ENCODE assay signal across 8 cellular contexts in the genomic region with DNA sequence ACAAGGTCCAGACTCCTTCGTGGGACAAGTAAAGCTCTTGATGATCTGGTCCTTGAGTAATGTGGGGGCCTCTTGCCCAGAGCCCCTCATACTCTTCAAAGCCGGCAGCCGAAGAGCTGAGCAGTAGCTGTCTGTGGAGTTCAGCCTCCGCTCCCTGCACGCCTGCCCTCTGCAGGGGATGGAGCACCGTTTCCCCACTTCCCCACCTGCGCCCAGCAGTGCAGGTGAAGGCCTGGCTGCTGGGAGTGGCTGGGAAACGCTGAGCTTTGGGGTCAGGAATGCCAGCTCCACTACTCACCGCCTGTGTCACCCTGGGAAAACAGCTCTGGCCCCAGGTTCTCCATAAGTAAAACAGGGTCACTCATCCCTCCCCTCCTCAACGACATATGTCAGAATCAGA. TPM values are rescaled to one million over a fixed set of nuclear protein-coding genes. Genes with fewer than 3 reads are reported as not detected.
DNase-seq lines count a peak whose midpoint lies in the region; ATAC-seq and TF ChIP-seq lines count a peak whose summit lies in the region.
"Not testable (repeated sequence)": the region's sequence is repeated elsewhere in the genome, so short reads cannot be mapped to it uniquely, and the experiment has no call there.

No MANE protein-coding gene starts in this region.

- not testable (repeated sequence) for H3K79me2 ChIP-seq in Loucy (ENCODE audit: insufficient read depth, low read length); smooth muscle cell (ENCODE audit: low read depth)

- not testable (repeated sequence) for H3K9me3 Mint-ChIP-seq in activated CD8-positive, alpha-beta memory T cell treated with anti-CD3 and anti-CD28 coated beads, Interleukin-2, amount 10 ng/mL, durations not matched to agents 7 days and 5 days (ENCODE audit: low read depth); naive B cell

- DNase-seq in AG10803 (ENCODE audit: low read depth); activated CD8-positive, alpha-beta memory T cell treated with anti-CD3 and anti-CD28 coated beads, Interleukin-2, amount 10 ng/mL, durations not matched to agents 7 days and 5 days; colonic mucosa; smooth muscle cell (lab: John Stamatoyannopoulos, UW; ENCODE audit: unreplicated experiment): not testable (repeated sequence)
- DNase-seq in right cardiac atrium (peak in 2 of 3 donors; percentile 50 to 57), naive B cell (peak; percentile 4)

- CTCF ChIA-PET in activated CD8-positive, alpha-beta memory T cell treated with anti-CD3 and anti-CD28 coated beads, Interleukin-2, amount 10 ng/mL, durations not matched to agents 7 days and 5 days (lab: Charles Lee): interaction anchor here (0.5 to 2.7 kb wide), 3 partner anchors 9 to 97 kb away, joined by 3 to 17 read pairs (median 3); no protein-coding TSS in a partner anchor

- H4K20me1 ChIP-seq in Loucy (ENCODE audit: insufficient read depth, low read length, poor library complexity, severe bottlenecking); smooth muscle cell (ENCODE audit: low read depth): not testable (repeated sequence)

- not testable (repeated sequence) for H3K4me1 ChIP-seq in Loucy (ENCODE audit: insufficient read depth, low read length, poor library complexity, severe bottlenecking); colonic mucosa; right cardiac atrium (ENCODE audit: control insufficient read depth, insufficient read depth, low read length); smooth muscle cell (ENCODE audit: low read depth)

- not testable (repeated sequence) for H3K36me3 ChIP-seq in Loucy (ENCODE audit: insufficient read depth, low read length); colonic mucosa; smooth muscle cell (ENCODE audit: low read depth)

- H3K9me2 ChIP-seq in Loucy (replicated peaks; ENCODE audit: low read depth, low read length): not testable (repeated sequence)

- not testable (repeated sequence) for H3K4me1 Mint-ChIP-seq in activated CD8-positive, alpha-beta memory T cell treated with anti-CD3 and anti-CD28 coated beads, Interleukin-2, amount 10 ng/mL, durations not matched to agents 7 days and 5 days
- peaks cover 4 to 18% (median 11%) of the 10 kb centered on the region in 3 donors for H3K4me1 Mint-ChIP-seq in naive B cell

- H3K4me3 ChIP-seq in AG10803 (ENCODE audit: low read length) (peak overlapping the region; percentile 53), Loucy (ENCODE audit: low read length, poor library complexity, severe bottlenecking) (peak overlapping the region; percentile 73), colonic mucosa (peak overlapping the region; percentile 45), right cardiac atrium (ENCODE audit: low read length) (peak overlapping the region; percentile 29), smooth muscle cell (peak overlapping the region; percentile 56)

- ATAC-seq in GM21619 (IDR thresholded peaks at IDR 0.05; ENCODE audit: unreplicated experiment): peak; percentile 4
- ATAC-seq in activated CD8-positive, alpha-beta memory T cell treated with anti-CD3 and anti-CD28 coated beads, Interleukin-2, amount 10 ng/mL, durations not matched to agents 7 days and 5 days: not testable (repeated sequence)
- peak; percentile 21 to 30 for ATAC-seq in right cardiac atrium
- peak; percentile 5 to 8 for ATAC-seq in naive B cell (ENCODE audit: low read depth in 2 of 2)

- H3K4me3 Mint-ChIP-seq in activated CD8-positive, alpha-beta memory T cell treated with anti-CD3 and anti-CD28 coated beads, Interleukin-2, amount 10 ng/mL, durations not matched to agents 7 days and 5 days: peak overlapping the region; percentile 70
- peak overlapping the region; percentile 75 to 91 (median 84) for H3K4me3 Mint-ChIP-seq in naive B cell

- H3F3A ChIP-seq in Loucy (ENCODE audit: low read depth); smooth muscle cell (ENCODE audit: low read depth): not testable (repeated sequence)

- H3K27ac Mint-ChIP-seq in activated CD8-positive, alpha-beta memory T cell treated with anti-CD3 and anti-CD28 coated beads, Interleukin-2, amount 10 ng/mL, durations not matched to agents 7 days and 5 days: peak overlapping the region; percentile 57
- peak overlapping the region; percentile 80 to 97 (median 88) for H3K27ac Mint-ChIP-seq in naive B cell

- H3K27ac ChIP-seq in colonic mucosa: not testable (repeated sequence)
- H3K27ac ChIP-seq in right cardiac atrium (ENCODE audit: low read length) (peak overlapping the region; percentile 36), smooth muscle cell (ENCODE audit: low read depth) (peak overlapping the region; percentile 48)

- H3K9ac ChIP-seq in Loucy (ENCODE audit: low read depth, low read length, poor library complexity, severe bottlenecking): peak overlapping the region; percentile 67
- peak overlapping the region in 1 of 2 donors; percentile 76 for H3K9ac ChIP-seq in colonic mucosa (ENCODE audit: low read depth in 2 of 2, low read length in 2 of 2)
- peak overlapping the region; percentile 71 for H3K9ac ChIP-seq in smooth muscle cell (ENCODE audit: low read depth)

- TF ChIP-seq CTCF in AG10803 (conservative IDR thresholded peaks at IDR 0.05; ENCODE audit: low read length); Loucy (conservative IDR thresholded peaks at IDR 0.05; ENCODE audit: low read length); colonic mucosa (IDR thresholded peaks at IDR 0.05); smooth muscle cell (IDR thresholded peaks at IDR 0.05; ENCODE audit: borderline replicate concordance, insufficient read depth, poor library complexity, severe bottlenecking): not testable (repeated sequence)

- H2AFZ ChIP-seq in Loucy (ENCODE audit: low read length) (peak overlapping the region; percentile 81; the same call in 1 of the 2 replicates), smooth muscle cell (ENCODE audit: low read depth) (peak overlapping the region; percentile 81)

- H3K9me3 ChIP-seq in Loucy (ENCODE audit: insufficient read depth, low read depth, low read length); colonic mucosa; right cardiac atrium (ENCODE audit: control insufficient read depth, low read length); smooth muscle cell (replicated peaks; ENCODE audit: low read depth): not testable (repeated sequence)

- H3K4me2 ChIP-seq in Loucy (ENCODE audit: low read depth, low read length, poor library complexity, severe bottlenecking) (peak overlapping the region; percentile 81), smooth muscle cell (peak overlapping the region; percentile 89)

- WGBS in right cardiac atrium: 12% methylated on average over 10 of the region's 10 CpGs
- WGBS in smooth muscle cell (ENCODE audit: low lambda C conversion rate): 11% methylated on average over 10 of the region's 10 CpGs

- H3K36me3 Mint-ChIP-seq in activated CD8-positive, alpha-beta memory T cell treated with anti-CD3 and anti-CD28 coated beads, Interleukin-2, amount 10 ng/mL, durations not matched to agents 7 days and 5 days: not testable (repeated sequence)
- H3K36me3 Mint-ChIP-seq in naive B cell: peaks cover 4 to 12% of the 10 kb centered on the region in 2 donors

- H3K27me3 ChIP-seq in Loucy (ENCODE audit: insufficient read depth, low read length, poor library complexity, severe bottlenecking); colonic mucosa; right cardiac atrium (ENCODE audit: control insufficient read depth, insufficient read depth); smooth muscle cell (ENCODE audit: low read depth): not testable (repeated sequence)

- intact Hi-C loops in colonic mucosa (cut with DNase I): loop anchor here (10.0 kb wide), 2 partner anchors 165 to 255 kb away; partner anchors contain the start of genes CIAO1 and TMEM127
- intact Hi-C loops in right cardiac atrium (cut with DNase I): not testable (repeated sequence)

- peaks cover 29% of the 10 kb centered on the region for H3K27me3 Mint-ChIP-seq in activated CD8-positive, alpha-beta memory T cell treated with anti-CD3 and anti-CD28 coated beads, Interleukin-2, amount 10 ng/mL, durations not matched to agents 7 days and 5 days
- H3K27me3 Mint-ChIP-seq in naive B cell: peaks cover 12 to 40% (median 36%) of the 10 kb centered on the region in 3 donors

RNA-seq across cellular contexts. Expression of gene ANKRD36C, which starts 18.2 kb away (rescaled TPM):
- 100 to 1,000 TPM in 1 of 2 experiments, 10 to 100 TPM in 1; 58.8 to 132 TPM for total RNA-seq in activated CD8-positive, alpha-beta memory T cell treated with anti-CD3 and anti-CD28 coated beads, Interleukin-2, amount 10 ng/mL, durations not matched to agents 7 days and 5 days
- 10 to 100 TPM; 18.9 to 24.9 TPM for total RNA-seq in colonic mucosa
- total RNA-seq in right cardiac atrium: 10 to 100 TPM; 10.2 to 11.2 (median 10.6) TPM
- 3.1 TPM for polyA plus RNA-seq in right cardiac atrium
- 10 to 100 TPM in 5 of 6 donors, 1 to 10 TPM in 1; 4.7 to 30.1 (median 15.4) TPM for polyA plus RNA-seq in naive B cell (ENCODE audit: low read depth in 6 of 6)
- total RNA-seq in smooth muscle cell: 43.1 and 51.6 TPM in 2 replicates
- 17.8 and 25.1 TPM in 2 replicates for polyA plus RNA-seq in smooth muscle cell

RNA-seq across cellular contexts. Expression of gene GPAT2, which starts 24.9 kb away (rescaled TPM):
- total RNA-seq in activated CD8-positive, alpha-beta memory T cell treated with anti-CD3 and anti-CD28 coated beads, Interleukin-2, amount 10 ng/mL, durations not matched to agents 7 days and 5 days: 10 to 100 TPM; 19.6 to 26.7 TPM
- 1 to 10 TPM; 2.4 to 6.6 TPM for total RNA-seq in colonic mucosa
- 1 to 10 TPM; 1.7 to 3.1 (median 2.0) TPM for total RNA-seq in right cardiac atrium
- 1.1 TPM for polyA plus RNA-seq in right cardiac atrium
- 10 to 100 TPM in 1 of 6 donors, 1 to 10 TPM in 5; 1.2 to 28.4 (median 2.1) TPM for polyA plus RNA-seq in naive B cell (ENCODE audit: low read depth in 6 of 6)
- not detected in 2 replicates for total RNA-seq in smooth muscle cell
- polyA plus RNA-seq in smooth muscle cell: 0.29 and 0.32 TPM in 2 replicates
